Comparison of ENCODE assay signal across 15 cellular contexts in the genomic region with DNA sequence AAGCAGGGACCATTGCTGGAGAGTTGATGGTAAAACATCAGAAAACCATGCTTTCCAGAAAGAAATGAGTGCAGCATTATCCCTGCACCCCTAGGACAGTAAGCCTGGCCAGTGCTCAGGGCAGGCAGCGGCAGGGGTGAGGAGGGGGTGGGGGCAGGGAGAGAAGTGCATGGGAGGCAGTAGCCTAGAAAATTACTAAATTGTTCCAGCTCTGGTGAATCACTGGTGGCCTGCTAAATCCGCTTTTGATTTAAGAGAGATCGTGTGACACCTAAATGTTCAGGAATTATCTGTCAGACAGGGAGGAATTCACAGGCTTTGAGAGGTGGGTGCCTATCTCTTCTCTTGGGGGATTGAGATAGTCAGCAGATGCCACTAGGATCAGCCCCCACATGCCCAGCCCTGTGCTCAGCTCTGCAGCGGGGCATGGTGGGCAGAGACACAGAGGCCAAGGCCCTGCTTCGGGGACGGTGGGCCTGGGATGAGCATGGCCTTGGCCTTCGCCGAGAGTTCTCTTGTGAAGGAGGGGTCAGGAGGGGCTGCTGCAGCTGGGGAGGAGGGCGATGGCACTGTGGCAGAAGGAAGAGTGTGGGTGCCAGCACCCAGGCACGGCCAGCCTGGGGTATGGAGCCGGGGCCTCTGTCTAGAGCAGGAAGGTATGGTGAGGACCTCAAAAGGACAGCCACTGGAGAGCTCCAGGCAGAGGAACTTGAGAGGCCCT. TPM values are rescaled to one million over a fixed set of nuclear protein-coding genes. Genes with fewer than 3 reads are reported as not detected.
A peak's percentile ranks its signal among the peaks of the same experiment; 100 is the strongest.
DNase-seq lines count a peak whose midpoint lies in the region; ATAC-seq and TF ChIP-seq lines count a peak whose summit lies in the region.
"Had no signal": no experiment of that assay in that cellular context is flagged by ENCODE, and none has a peak within 500 bp of the region (broad histone marks: within the 10 kb centered on the region; RNA-seq: fewer than 3 reads in every experiment).

No MANE protein-coding gene starts in this region.

- H3K4me1 ChIP-seq in heart right ventricle (peaks cover 37 to 79% (median 69%) of the 10 kb centered on the region in 9 donors), duodenal mucosa (ENCODE audit: control insufficient read depth in 1 of 2, insufficient read depth in 2 of 2, low read length in 2 of 2) (peaks cover 31 to 74% of the 10 kb centered on the region in 2 donors), aorta (ENCODE audit: control insufficient read depth in 1 of 2, insufficient read depth in 2 of 2, low read length in 2 of 2) (no peaks in the 10 kb centered on the region)

- H3K27me3 ChIP-seq in heart right ventricle: no peaks in the 10 kb centered on the region
- no peaks in the 10 kb centered on the region for H3K27me3 ChIP-seq in duodenal mucosa (ENCODE audit: control insufficient read depth in 1 of 2, insufficient read depth in 2 of 2, low read length in 2 of 2)
- H3K27me3 ChIP-seq in aorta (ENCODE audit: control insufficient read depth in 1 of 2, insufficient read depth in 2 of 2, low read length in 1 of 2): no peaks in the 10 kb centered on the region

- H3K4me3 Mint-ChIP-seq in nephron progenitor cell: no peak overlapping the region
- H3K4me3 Mint-ChIP-seq: activated T-helper 1 cell treated with anti-CD3 and anti-CD28 coated beads, Interleukin-12 subunit alpha, Interleukin-12 subunit beta, Interleukin-2, Interleukin-4 antibody, amounts not matched to agents 30 ng/mL and 10 ng/mL and 1 ng/mL, durations not matched to agents 14 hours and 24 hours and 36 hours had no signal

- H3K9me3 Mint-ChIP-seq in nephron progenitor cell: no peaks in the 10 kb centered on the region
- H3K9me3 Mint-ChIP-seq: activated T-helper 1 cell treated with anti-CD3 and anti-CD28 coated beads, Interleukin-12 subunit alpha, Interleukin-12 subunit beta, Interleukin-2, Interleukin-4 antibody, amounts not matched to agents 30 ng/mL and 10 ng/mL and 1 ng/mL, durations not matched to agents 14 hours and 24 hours and 36 hours had no signal

- ATAC-seq in heart right ventricle: no peak
- ATAC-seq in left ventricle myocardium superior: no peak
- no peak for ATAC-seq in aorta (ENCODE audit: low FRiP score)
- ATAC-seq in GM21526 (IDR thresholded peaks at IDR 0.05; ENCODE audit: low FRiP score, unreplicated experiment): no peak
- no peak for ATAC-seq in HG03280 (IDR thresholded peaks at IDR 0.05; ENCODE audit: unreplicated experiment)
- ATAC-seq: A549 had no signal

- H3K9ac ChIP-seq in duodenal mucosa (ENCODE audit: low read depth in 1 of 2, low read length in 2 of 2): peak overlapping the region; percentile 62 to 63

- H3K27ac Mint-ChIP-seq in nephron progenitor cell: peak overlapping the region; percentile 64
- H3K27ac Mint-ChIP-seq: activated T-helper 1 cell treated with anti-CD3 and anti-CD28 coated beads, Interleukin-12 subunit alpha, Interleukin-12 subunit beta, Interleukin-2, Interleukin-4 antibody, amounts not matched to agents 30 ng/mL and 10 ng/mL and 1 ng/mL, durations not matched to agents 14 hours and 24 hours and 36 hours had no signal

- no peaks in the 10 kb centered on the region for H3K9me3 ChIP-seq in heart right ventricle
- no peaks in the 10 kb centered on the region for H3K9me3 ChIP-seq in duodenal mucosa (ENCODE audit: control insufficient read depth in 1 of 2, low read length in 2 of 2)
- H3K9me3 ChIP-seq in aorta (ENCODE audit: control insufficient read depth, low read length): no peaks in the 10 kb centered on the region
- H3K9me3 ChIP-seq: A549 had no signal

- TF ChIP-seq CTCF in heart right ventricle (IDR thresholded peaks at IDR 0.05) (no peak), nephron progenitor cell (IDR thresholded peaks at IDR 0.05) (no peak)

- H3K4me3 ChIP-seq in heart right ventricle (no peak overlapping the region), duodenal mucosa (ENCODE audit: low read depth in 1 of 2, low read length in 2 of 2) (peak overlapping the region; percentile 38 to 59), aorta (ENCODE audit: low read length in 2 of 2) (no peak overlapping the region)
- H3K4me3 ChIP-seq: A549 had no signal

- intact Hi-C loops in heart right ventricle (cut with DNase I) (loop anchor here in 1 of 10 donors (5.0 kb wide), 1 partner anchor 34 kb away; no protein-coding TSS in a partner anchor), left ventricle myocardium superior (cut with micrococcal nuclease) (no loop called here), aorta (cut with DNase I) (loop anchor here in 1 of 2 donors (5.0 kb wide), 1 partner anchor 44 kb away; no protein-coding TSS in a partner anchor)

- 92 to 96% methylated on average over 11 of the region's 11 CpGs for WGBS in heart right ventricle, 2 donors
- WGBS in aorta, 2 donors: 65 to 72% methylated on average over 11 of the region's 11 CpGs

- H3K36me3 ChIP-seq in heart right ventricle (no peaks in the 10 kb centered on the region), duodenal mucosa (ENCODE audit: control insufficient read depth in 1 of 2, insufficient read depth in 2 of 2, low read length in 2 of 2) (no peaks in the 10 kb centered on the region), aorta (ENCODE audit: control insufficient read depth in 1 of 2, insufficient read depth in 2 of 2, low read length in 1 of 2) (no peaks in the 10 kb centered on the region)

- peaks cover 12% of the 10 kb centered on the region for H3K27me3 Mint-ChIP-seq in nephron progenitor cell (ENCODE audit: low read depth, poor library complexity)

- H3K36me3 Mint-ChIP-seq in nephron progenitor cell (ENCODE audit: low read depth): no peaks in the 10 kb centered on the region

- H3K27ac ChIP-seq in heart right ventricle (peak overlapping the region in 8 of 10 donors; percentile 50 to 78 (median 64)), duodenal mucosa (ENCODE audit: low read depth, low read length) (no peak overlapping the region), aorta (ENCODE audit: low read depth in 1 of 2, low read length in 2 of 2) (peak overlapping the region; percentile 37 to 81)
- H3K27ac ChIP-seq: A549, HL-60 had no signal

- DNase-seq in heart right ventricle: peak in 1 of 2 donors; percentile 9
- no peak for DNase-seq in left ventricle myocardium superior
- no peak for DNase-seq in nephron progenitor cell
- no peak for DNase-seq in aorta
- DNase-seq in SHP77 (lab: John Stamatoyannopoulos, UW): no peak
- DNase-seq: activated CD4-positive, alpha-beta T cell treated with anti-CD3 and anti-CD28 coated beads, Interleukin-2, amount 50 U/mL, for 1 hour had no signal

- H3K4me1 Mint-ChIP-seq in nephron progenitor cell: peaks cover 23% of the 10 kb centered on the region

RNA-seq across cellular contexts. Expression of gene AQP1, which starts 5.0 kb away (rescaled TPM):
- total RNA-seq in heart right ventricle (100 to 1,000 TPM; 101 to 274 (median 171) TPM), left ventricle myocardium superior (323 TPM), aorta (1,000 to 10,000 TPM in 1 of 2 donors, 100 to 1,000 TPM in 1; 680 to 1,062 TPM)
- polyA plus RNA-seq in heart right ventricle (100 to 1,000 TPM; 211 to 245 TPM), aorta (100 to 1,000 TPM; 370 to 962 TPM)

RNA-seq across cellular contexts. Expression of gene GHRHR, which starts 57.1 kb away (rescaled TPM):
- total RNA-seq in heart right ventricle: not detected
- not detected for polyA plus RNA-seq in heart right ventricle
- not detected for total RNA-seq in left ventricle myocardium superior
- total RNA-seq in aorta: 1 to 10 TPM; 1.3 to 1.4 TPM
- 1 to 10 TPM in 1 of 2 donors, not detected in 1; 3.3 TPM for polyA plus RNA-seq in aorta
- total RNA-seq: activated T-helper 1 cell treated with anti-CD3 and anti-CD28 coated beads, Interleukin-12 subunit alpha, Interleukin-12 subunit beta, Interleukin-2, Interleukin-4 antibody, amounts not matched to agents 30 ng/mL and 10 ng/mL and 1 ng/mL, durations not matched to agents 14 hours and 24 hours and 36 hours; bronchial epithelial cell; mononuclear cell; T-helper 1 cell treated with Interleukin-12 subunit alpha and Interleukin-12 subunit beta and Interleukin-4 antibody, amounts not matched to agents 30 ng/mL and 1 ng/mL, for 36 hours had no signal
- polyA plus RNA-seq: A549 had no signal

Comparison
In these comparisons a context has a peak if more than half of its experiments do, and no peak if none do; other contexts are left out.
1. H3K4me3 ChIP-seq: peak in duodenal mucosa (2 of 2); none in heart right ventricle (0 of 10) and aorta (0 of 2).